Comparison of ENCODE assay signal across 1 cellular context in genomic region chr13:108266316-108266936, GRCh38.
TF ChIP-seq lines count a peak whose summit lies in the region.

No MANE protein-coding gene starts in this region.

TF ChIP-seq in WTC11, 78 proteins besides CTCF, POLR2A, EP300 and RAD21 (continued from another document):
- TF ChIP-seq, protein P1, sequence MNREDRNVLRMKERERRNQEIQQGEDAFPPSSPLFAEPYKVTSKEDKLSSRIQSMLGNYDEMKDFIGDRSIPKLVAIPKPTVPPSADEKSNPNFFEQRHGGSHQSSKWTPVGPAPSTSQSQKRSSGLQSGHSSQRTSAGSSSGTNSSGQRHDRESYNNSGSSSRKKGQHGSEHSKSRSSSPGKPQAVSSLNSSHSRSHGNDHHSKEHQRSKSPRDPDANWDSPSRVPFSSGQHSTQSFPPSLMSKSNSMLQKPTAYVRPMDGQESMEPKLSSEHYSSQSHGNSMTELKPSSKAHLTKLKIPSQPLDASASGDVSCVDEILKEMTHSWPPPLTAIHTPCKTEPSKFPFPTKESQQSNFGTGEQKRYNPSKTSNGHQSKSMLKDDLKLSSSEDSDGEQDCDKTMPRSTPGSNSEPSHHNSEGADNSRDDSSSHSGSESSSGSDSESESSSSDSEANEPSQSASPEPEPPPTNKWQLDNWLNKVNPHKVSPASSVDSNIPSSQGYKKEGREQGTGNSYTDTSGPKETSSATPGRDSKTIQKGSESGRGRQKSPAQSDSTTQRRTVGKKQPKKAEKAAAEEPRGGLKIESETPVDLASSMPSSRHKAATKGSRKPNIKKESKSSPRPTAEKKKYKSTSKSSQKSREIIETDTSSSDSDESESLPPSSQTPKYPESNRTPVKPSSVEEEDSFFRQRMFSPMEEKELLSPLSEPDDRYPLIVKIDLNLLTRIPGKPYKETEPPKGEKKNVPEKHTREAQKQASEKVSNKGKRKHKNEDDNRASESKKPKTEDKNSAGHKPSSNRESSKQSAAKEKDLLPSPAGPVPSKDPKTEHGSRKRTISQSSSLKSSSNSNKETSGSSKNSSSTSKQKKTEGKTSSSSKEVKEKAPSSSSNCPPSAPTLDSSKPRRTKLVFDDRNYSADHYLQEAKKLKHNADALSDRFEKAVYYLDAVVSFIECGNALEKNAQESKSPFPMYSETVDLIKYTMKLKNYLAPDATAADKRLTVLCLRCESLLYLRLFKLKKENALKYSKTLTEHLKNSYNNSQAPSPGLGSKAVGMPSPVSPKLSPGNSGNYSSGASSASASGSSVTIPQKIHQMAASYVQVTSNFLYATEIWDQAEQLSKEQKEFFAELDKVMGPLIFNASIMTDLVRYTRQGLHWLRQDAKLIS (CRISPR knock-in tag; IDR thresholded peaks at IDR 0.05; ENCODE audit: borderline replicate concordance) = no peak
- TF ChIP-seq NR1H2 (CRISPR knock-in tag; IDR thresholded peaks at IDR 0.05) (no peak), ZNF532 (CRISPR knock-in tag; IDR thresholded peaks at IDR 0.05; ENCODE audit: borderline replicate concordance) (no peak)
- TF ChIP-seq, protein P2, sequence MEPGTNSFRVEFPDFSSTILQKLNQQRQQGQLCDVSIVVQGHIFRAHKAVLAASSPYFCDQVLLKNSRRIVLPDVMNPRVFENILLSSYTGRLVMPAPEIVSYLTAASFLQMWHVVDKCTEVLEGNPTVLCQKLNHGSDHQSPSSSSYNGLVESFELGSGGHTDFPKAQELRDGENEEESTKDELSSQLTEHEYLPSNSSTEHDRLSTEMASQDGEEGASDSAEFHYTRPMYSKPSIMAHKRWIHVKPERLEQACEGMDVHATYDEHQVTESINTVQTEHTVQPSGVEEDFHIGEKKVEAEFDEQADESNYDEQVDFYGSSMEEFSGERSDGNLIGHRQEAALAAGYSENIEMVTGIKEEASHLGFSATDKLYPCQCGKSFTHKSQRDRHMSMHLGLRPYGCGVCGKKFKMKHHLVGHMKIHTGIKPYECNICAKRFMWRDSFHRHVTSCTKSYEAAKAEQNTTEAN (CRISPR knock-in tag; IDR thresholded peaks at IDR 0.05) = no peak
